ENCODE assay signal across 1 cellular context in the genomic region with DNA sequence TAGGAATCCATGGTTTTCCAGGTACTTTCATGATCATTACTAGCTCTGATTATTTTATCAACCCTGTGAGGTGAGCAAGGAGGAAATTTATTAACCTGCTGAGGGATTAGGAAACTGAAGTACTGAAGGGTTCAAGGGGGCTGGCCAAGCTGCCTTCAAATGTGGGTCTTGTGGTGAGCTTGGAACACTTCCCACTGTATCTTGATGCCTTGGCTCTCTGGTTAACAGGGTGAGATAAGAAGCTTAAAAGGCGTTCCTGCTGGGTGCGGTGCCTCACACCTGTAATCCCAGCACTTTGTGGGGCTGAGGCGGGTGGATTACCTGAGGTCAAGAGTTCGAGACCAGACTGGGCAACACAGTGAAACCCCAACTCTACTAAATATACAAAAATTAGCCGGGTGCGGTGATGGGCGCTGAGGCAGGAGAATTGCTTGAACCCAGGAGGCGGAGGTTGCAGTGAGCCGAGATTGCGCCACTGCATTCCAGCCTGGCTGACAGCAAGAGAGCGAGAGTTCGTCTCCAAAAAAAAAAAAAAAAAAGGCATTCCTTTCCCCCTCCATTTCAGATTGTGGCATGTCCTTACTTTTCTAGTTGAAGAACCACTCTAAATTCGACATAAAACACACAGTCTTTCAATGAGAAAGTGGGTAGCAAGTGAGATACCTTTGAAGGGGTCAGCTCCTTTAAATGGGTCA.
TF ChIP-seq lines count a peak whose summit lies in the region.

No MANE protein-coding gene starts in this region.

TF ChIP-seq in K562, 482 proteins besides CTCF, POLR2A, EP300 and RAD21 (continued from another document):
- TF ChIP-seq RERE (CRISPR knock-in tag; IDR thresholded peaks at IDR 0.05; ENCODE audit: borderline replicate concordance) = no peak
- TF ChIP-seq, protein P1, sequence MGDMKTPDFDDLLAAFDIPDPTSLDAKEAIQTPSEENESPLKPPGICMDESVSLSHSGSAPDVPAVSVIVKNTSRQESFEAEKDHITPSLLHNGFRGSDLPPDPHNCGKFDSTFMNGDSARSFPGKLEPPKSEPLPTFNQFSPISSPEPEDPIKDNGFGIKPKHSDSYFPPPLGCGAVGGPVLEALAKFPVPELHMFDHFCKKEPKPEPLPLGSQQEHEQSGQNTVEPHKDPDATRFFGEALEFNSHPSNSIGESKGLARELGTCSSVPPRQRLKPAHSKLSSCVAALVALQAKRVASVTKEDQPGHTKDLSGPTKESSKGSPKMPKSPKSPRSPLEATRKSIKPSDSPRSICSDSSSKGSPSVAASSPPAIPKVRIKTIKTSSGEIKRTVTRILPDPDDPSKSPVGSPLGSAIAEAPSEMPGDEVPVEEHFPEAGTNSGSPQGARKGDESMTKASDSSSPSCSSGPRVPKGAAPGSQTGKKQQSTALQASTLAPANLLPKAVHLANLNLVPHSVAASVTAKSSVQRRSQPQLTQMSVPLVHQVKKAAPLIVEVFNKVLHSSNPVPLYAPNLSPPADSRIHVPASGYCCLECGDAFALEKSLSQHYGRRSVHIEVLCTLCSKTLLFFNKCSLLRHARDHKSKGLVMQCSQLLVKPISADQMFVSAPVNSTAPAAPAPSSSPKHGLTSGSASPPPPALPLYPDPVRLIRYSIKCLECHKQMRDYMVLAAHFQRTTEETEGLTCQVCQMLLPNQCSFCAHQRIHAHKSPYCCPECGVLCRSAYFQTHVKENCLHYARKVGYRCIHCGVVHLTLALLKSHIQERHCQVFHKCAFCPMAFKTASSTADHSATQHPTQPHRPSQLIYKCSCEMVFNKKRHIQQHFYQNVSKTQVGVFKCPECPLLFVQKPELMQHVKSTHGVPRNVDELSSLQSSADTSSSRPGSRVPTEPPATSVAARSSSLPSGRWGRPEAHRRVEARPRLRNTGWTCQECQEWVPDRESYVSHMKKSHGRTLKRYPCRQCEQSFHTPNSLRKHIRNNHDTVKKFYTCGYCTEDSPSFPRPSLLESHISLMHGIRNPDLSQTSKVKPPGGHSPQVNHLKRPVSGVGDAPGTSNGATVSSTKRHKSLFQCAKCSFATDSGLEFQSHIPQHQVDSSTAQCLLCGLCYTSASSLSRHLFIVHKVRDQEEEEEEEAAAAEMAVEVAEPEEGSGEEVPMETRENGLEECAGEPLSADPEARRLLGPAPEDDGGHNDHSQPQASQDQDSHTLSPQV (IDR thresholded peaks at IDR 0.05) = no peak
- no peak for TF ChIP-seq ZNF764 (CRISPR knock-in tag; IDR thresholded peaks at IDR 0.05; ENCODE audit: low read depth)
- TF ChIP-seq NR4A1 (CRISPR knock-in tag; IDR thresholded peaks at IDR 0.05) = no peak
- no peak for TF ChIP-seq NR4A1 (tag; IDR thresholded peaks at IDR 0.05)
- TF ChIP-seq, protein P2, sequence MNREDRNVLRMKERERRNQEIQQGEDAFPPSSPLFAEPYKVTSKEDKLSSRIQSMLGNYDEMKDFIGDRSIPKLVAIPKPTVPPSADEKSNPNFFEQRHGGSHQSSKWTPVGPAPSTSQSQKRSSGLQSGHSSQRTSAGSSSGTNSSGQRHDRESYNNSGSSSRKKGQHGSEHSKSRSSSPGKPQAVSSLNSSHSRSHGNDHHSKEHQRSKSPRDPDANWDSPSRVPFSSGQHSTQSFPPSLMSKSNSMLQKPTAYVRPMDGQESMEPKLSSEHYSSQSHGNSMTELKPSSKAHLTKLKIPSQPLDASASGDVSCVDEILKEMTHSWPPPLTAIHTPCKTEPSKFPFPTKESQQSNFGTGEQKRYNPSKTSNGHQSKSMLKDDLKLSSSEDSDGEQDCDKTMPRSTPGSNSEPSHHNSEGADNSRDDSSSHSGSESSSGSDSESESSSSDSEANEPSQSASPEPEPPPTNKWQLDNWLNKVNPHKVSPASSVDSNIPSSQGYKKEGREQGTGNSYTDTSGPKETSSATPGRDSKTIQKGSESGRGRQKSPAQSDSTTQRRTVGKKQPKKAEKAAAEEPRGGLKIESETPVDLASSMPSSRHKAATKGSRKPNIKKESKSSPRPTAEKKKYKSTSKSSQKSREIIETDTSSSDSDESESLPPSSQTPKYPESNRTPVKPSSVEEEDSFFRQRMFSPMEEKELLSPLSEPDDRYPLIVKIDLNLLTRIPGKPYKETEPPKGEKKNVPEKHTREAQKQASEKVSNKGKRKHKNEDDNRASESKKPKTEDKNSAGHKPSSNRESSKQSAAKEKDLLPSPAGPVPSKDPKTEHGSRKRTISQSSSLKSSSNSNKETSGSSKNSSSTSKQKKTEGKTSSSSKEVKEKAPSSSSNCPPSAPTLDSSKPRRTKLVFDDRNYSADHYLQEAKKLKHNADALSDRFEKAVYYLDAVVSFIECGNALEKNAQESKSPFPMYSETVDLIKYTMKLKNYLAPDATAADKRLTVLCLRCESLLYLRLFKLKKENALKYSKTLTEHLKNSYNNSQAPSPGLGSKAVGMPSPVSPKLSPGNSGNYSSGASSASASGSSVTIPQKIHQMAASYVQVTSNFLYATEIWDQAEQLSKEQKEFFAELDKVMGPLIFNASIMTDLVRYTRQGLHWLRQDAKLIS (CRISPR knock-in tag; IDR thresholded peaks at IDR 0.05) = no peak
- no peak for TF ChIP-seq ZBTB26 (CRISPR knock-in tag; IDR thresholded peaks at IDR 0.05)
- no peak for TF ChIP-seq ZNF324 (CRISPR knock-in tag; IDR thresholded peaks at IDR 0.05)
- no peak for TF ChIP-seq TAF7 (tag; IDR thresholded peaks at IDR 0.05)
- TF ChIP-seq CHAMP1 (IDR thresholded peaks at IDR 0.05) = no peak
- no peak for TF ChIP-seq ILK (tag; IDR thresholded peaks at IDR 0.05; ENCODE audit: borderline replicate concordance, low read depth)
- no peak for TF ChIP-seq IFI16 (CRISPR knock-in tag; IDR thresholded peaks at IDR 0.05)
- TF ChIP-seq PPARD (CRISPR knock-in tag; IDR thresholded peaks at IDR 0.05) = no peak
TF ChIP-seq in K562: peak in this region for 0.
